In genomic region chr6:132161283-132161682, GRCh38 we compare ENCODE assay signal across 10 cellular contexts.
A peak's percentile ranks its signal among the peaks of the same experiment; 100 is the strongest.
DNase-seq lines count a peak whose midpoint lies in the region; ATAC-seq, FAIRE-seq and TF ChIP-seq lines count a peak whose summit lies in the region.
"Had no signal": no experiment of that assay in that cellular context is flagged by ENCODE, and none has a peak within 500 bp of the region (broad histone marks: within the 10 kb centered on the region; RNA-seq: fewer than 3 reads in every experiment).

No MANE protein-coding gene starts in this region.

- H3K27ac ChIP-seq in HepG2 (ENCODE audit: extremely low read length, insufficient read depth, low read length), result no peak overlapping the region
- no peak overlapping the region for H3K27ac ChIP-seq in CD8-positive, alpha-beta T cell (ENCODE audit: low read depth, low read length)
- H3K27ac ChIP-seq: neutrophil had no signal

- no peaks in the 10 kb centered on the region for H3K4me1 Mint-ChIP-seq in MCF 10A (ENCODE audit: insufficient read depth, unreplicated experiment)
- no peaks in the 10 kb centered on the region for H3K4me1 Mint-ChIP-seq in CD8-positive, alpha-beta T cell (ENCODE audit: low read depth)
- H3K4me1 Mint-ChIP-seq: activated CD4-positive, alpha-beta T cell treated with anti-CD3 and anti-CD28 coated beads, Interleukin-2, amount 10 ng/mL, durations not matched to agents 7 days and 5 days had no signal

- peak; percentile 79 for FAIRE-seq in HepG2 (lab: Jason Lieb, UNC)

- TF ChIP-seq RAD21 in HepG2 (CRISPR knock-in tag; IDR thresholded peaks at IDR 0.05), result peak; percentile 84

- peak; percentile 86 for ATAC-seq in HepG2
- no peak for ATAC-seq in CD8-positive, alpha-beta T cell

- no peak overlapping the region for H2AFZ ChIP-seq in HepG2 (ENCODE audit: low read length)

- no peaks in the 10 kb centered on the region for H3K36me3 ChIP-seq in HepG2 (replicated peaks in 1 of 2; ENCODE audit: control insufficient read depth in 1 of 2, insufficient read depth in 2 of 2, low read length in 2 of 2)
- no peaks in the 10 kb centered on the region for H3K36me3 ChIP-seq in CD8-positive, alpha-beta T cell (ENCODE audit: insufficient read depth, low read length)
- H3K36me3 ChIP-seq: neutrophil had no signal

- no peaks in the 10 kb centered on the region for H3K36me3 Mint-ChIP-seq in MCF 10A (ENCODE audit: insufficient read depth, unreplicated experiment)
- H3K36me3 Mint-ChIP-seq in CD8-positive, alpha-beta T cell, result no peaks in the 10 kb centered on the region

- no peak overlapping the region for H3K27ac Mint-ChIP-seq in MCF 10A (ENCODE audit: low read depth, unreplicated experiment)
- H3K27ac Mint-ChIP-seq in CD8-positive, alpha-beta T cell, result no peak overlapping the region
- H3K27ac Mint-ChIP-seq: activated CD4-positive, alpha-beta T cell treated with anti-CD3 and anti-CD28 coated beads, Interleukin-2, amount 10 ng/mL, durations not matched to agents 7 days and 5 days had no signal

- TF ChIP-seq CTCF in MCF 10A (IDR thresholded peaks at IDR 0.05; ENCODE audit: unreplicated experiment) (peak; percentile 57), HepG2 (CRISPR knock-in tag; IDR thresholded peaks at IDR 0.05) (peak; percentile 90)
- TF ChIP-seq CTCF in CD8-positive, alpha-beta T cell (IDR thresholded peaks at IDR 0.05), result no peak

- H3K27me3 Mint-ChIP-seq in MCF 10A (ENCODE audit: insufficient read depth, unreplicated experiment), result no peaks in the 10 kb centered on the region
- no peaks in the 10 kb centered on the region for H3K27me3 Mint-ChIP-seq in CD8-positive, alpha-beta T cell (ENCODE audit: low read depth)

- no peak overlapping the region for H3K4me3 ChIP-seq in HepG2 (replicated peaks in 1 of 3; ENCODE audit: insufficient read depth in 1 of 3, low read depth in 2 of 3, low read length in 3 of 3)
- no peak overlapping the region for H3K4me3 ChIP-seq in CD8-positive, alpha-beta T cell (ENCODE audit: low read depth, low read length)

- DNase-seq in ACHN (peak; percentile 42), HPDE6-E6E7 (ENCODE audit: extremely low spot score) (peak; percentile 14), MCF 10A (ENCODE audit: unreplicated experiment) (peak; percentile 51), HepG2 (ENCODE audit: low spot score) (peak; percentile 45), UCSD-AML1 (lab: John Stamatoyannopoulos, UW; ENCODE audit: unreplicated experiment) (no peak), NCI-H2196 (lab: John Stamatoyannopoulos, UW; ENCODE audit: unreplicated experiment) (no peak), NCI-H2227 treated with DMSO at 0.1 percent for 48 hours (lab: John Stamatoyannopoulos, UW) (no peak)
- DNase-seq in CD8-positive, alpha-beta T cell, result no peak
- DNase-seq: activated CD4-positive, alpha-beta T cell treated with anti-CD3 and anti-CD28 coated beads, Interleukin-2, amount 10 ng/mL, durations not matched to agents 7 days and 5 days had no signal

- H3K79me2 ChIP-seq in HepG2 (ENCODE audit: insufficient read depth, low read length), result no peaks in the 10 kb centered on the region

- TF ChIP-seq EP300 in HepG2 (IDR thresholded peaks at IDR 0.05; ENCODE audit: low read depth in 2 of 2, low read length in 2 of 2) (no peak), HepG2 (CRISPR knock-in tag; IDR thresholded peaks at IDR 0.05; ENCODE audit: borderline replicate concordance) (no peak)

- WGBS in HepG2 (ENCODE audit: low lambda C conversion rate), result 5% methylated on average over 3 of the region's 3 CpGs

- no peaks in the 10 kb centered on the region for H3K27me3 ChIP-seq in HepG2 (ENCODE audit: control insufficient read depth in 1 of 2, insufficient read depth in 2 of 2, low read length in 2 of 2)
- H3K27me3 ChIP-seq in CD8-positive, alpha-beta T cell (ENCODE audit: insufficient read depth, low read length), result no peaks in the 10 kb centered on the region
- H3K27me3 ChIP-seq: neutrophil had no signal

- CTCF ChIA-PET in MCF 10A (lab: Yijun Ruan, JAX), result interaction anchor here (0.6 to 3.9 kb wide), 13 partner anchors 10 to 244 kb away, joined by 3 to 42 read pairs (median 4); no protein-coding TSS in a partner anchor
- CTCF ChIA-PET in HepG2 (lab: Yijun Ruan, JAX; ENCODE audit: low intra/inter-chr PET ratio, low total read pairs), result interaction anchor here (0.7 to 5.0 kb wide), 5 partner anchors 57 to 246 kb away, joined by 3 to 85 read pairs (median 5); partner anchors contain the start of gene CCN2
- CTCF ChIA-PET in CD8-positive, alpha-beta T cell (lab: Charles Lee), result no interaction called here

- no peak for TF ChIP-seq POLR2A in HepG2 (IDR thresholded peaks at IDR 0.05; ENCODE audit: insufficient read depth in 1 of 2, low read depth in 2 of 2, low read length in 2 of 2)

- intact Hi-C loops in MCF 10A (cut with micrococcal nuclease), result loop anchor here (1.0 to 2.0 kb wide), 4 partner anchors 58 to 236 kb away; no protein-coding TSS in a partner anchor
- intact Hi-C loops in HepG2 (cut with micrococcal nuclease; ENCODE audit: unreplicated experiment), result loop anchor here (1.0 to 5.0 kb wide), 6 partner anchors 56 to 236 kb away; no protein-coding TSS in a partner anchor
- intact Hi-C loops in CD8-positive, alpha-beta T cell (cut with DNase I, micrococcal nuclease), result no loop called here

- H3K4me1 ChIP-seq in HepG2 (ENCODE audit: insufficient read depth, low read length), result peaks cover 7% of the 10 kb centered on the region; the same call in 1 of the 2 replicates
- no peaks in the 10 kb centered on the region for H3K4me1 ChIP-seq in CD8-positive, alpha-beta T cell (ENCODE audit: insufficient read depth, low read length)

- in situ Hi-C loops in ACHN (cut with HindIII; ENCODE audit: low pct_ligation_motif_present, low pct_unique_long_range_greater_than_20kb, low sequenced_read_pairs), result no loop called here
- in situ Hi-C loops in HepG2 (cut with HindIII; ENCODE audit: extremely low pct_ligation_motif_present, low pct_unique_long_range_greater_than_20kb), result loop anchor here (5.0 to 10.0 kb wide), 2 partner anchors 206 to 234 kb away; partner anchors contain the start of gene CCN2

- no TSS peak for BruUV-seq in MCF 10A (replicated peaks; lab: Mats Ljungman, UMichigan)
- no TSS peak for BruUV-seq in HepG2 (replicated peaks; lab: Mats Ljungman, UMichigan)

- no peaks in the 10 kb centered on the region for H3K9me3 Mint-ChIP-seq in MCF 10A (ENCODE audit: unreplicated experiment)
- no peaks in the 10 kb centered on the region for H3K9me3 Mint-ChIP-seq in CD8-positive, alpha-beta T cell
- H3K9me3 Mint-ChIP-seq: activated CD4-positive, alpha-beta T cell treated with anti-CD3 and anti-CD28 coated beads, Interleukin-2, amount 10 ng/mL, durations not matched to agents 7 days and 5 days had no signal

- H3K9me3 ChIP-seq in HepG2 (ENCODE audit: low read length), result 0 out of 2 replicates have a peak, but pooled peaks cover 3% of the 10 kb centered on the region
- H3K9me3 ChIP-seq in CD8-positive, alpha-beta T cell (ENCODE audit: low read length), result no peaks in the 10 kb centered on the region
- H3K9me3 ChIP-seq: neutrophil had no signal

- no peak overlapping the region for H3K9ac ChIP-seq in HepG2 (ENCODE audit: insufficient read depth, low read depth, low read length)

- no peaks in the 10 kb centered on the region for H4K20me1 ChIP-seq in HepG2 (ENCODE audit: insufficient read depth, low read length)

- POLR2A ChIA-PET in MCF 10A (lab: Yijun Ruan, JAX), result interaction anchor here (0.6 kb wide), 2 partner anchors 175 to 207 kb away, joined by 3 read pairs; no protein-coding TSS in a partner anchor
- POLR2A ChIA-PET in HepG2 (lab: Yijun Ruan, JAX), result no interaction called here
- POLR2A ChIA-PET in CD8-positive, alpha-beta T cell (lab: Charles Lee), result no interaction called here

- H3K4me3 Mint-ChIP-seq in MCF 10A (ENCODE audit: unreplicated experiment), result no peak overlapping the region
- no peak overlapping the region for H3K4me3 Mint-ChIP-seq in CD8-positive, alpha-beta T cell
- H3K4me3 Mint-ChIP-seq: activated CD4-positive, alpha-beta T cell treated with anti-CD3 and anti-CD28 coated beads, Interleukin-2, amount 10 ng/mL, durations not matched to agents 7 days and 5 days had no signal

- H3K4me2 ChIP-seq in HepG2 (ENCODE audit: low read depth, low read length), result no peak overlapping the region

TF ChIP-seq in HepG2, 621 proteins besides CTCF, POLR2A, EP300 and RAD21 (continues in another document):
- TF ChIP-seq THAP11 (CRISPR knock-in tag; IDR thresholded peaks at IDR 0.05) (0 out of 2 replicates have a peak, but pooled peaks have one; percentile 34), ZNF24 (IDR thresholded peaks at IDR 0.05) (no peak), ZNF354B (CRISPR knock-in tag; IDR thresholded peaks at IDR 0.05) (peak; percentile 81; the same call in 1 of the 2 replicates), RBM22 (optimal IDR thresholded peaks at IDR 0.05; ENCODE audit: low read length) (no peak), TEAD3 (CRISPR knock-in tag; optimal IDR thresholded peaks at IDR 0.05; ENCODE audit: borderline replicate concordance) (peak; percentile 56), MED1 (CRISPR knock-in tag; IDR thresholded peaks at IDR 0.05) (no peak; the same call in 1 of the 2 replicates), CBFB (CRISPR knock-in tag; IDR thresholded peaks at IDR 0.05) (no peak), ZNF639 (CRISPR knock-in tag; conservative IDR thresholded peaks at IDR 0.05) (no peak), E2F5 (CRISPR knock-in tag; conservative IDR thresholded peaks at IDR 0.05) (no peak), ZNF562 (CRISPR knock-in tag; IDR thresholded peaks at IDR 0.05; ENCODE audit: borderline replicate concordance) (no peak), ZNF777 (CRISPR knock-in tag; IDR thresholded peaks at IDR 0.05) (no peak)

Comparison
In these comparisons a context has a peak if more than half of its experiments do, and no peak if none do; other contexts are left out.
1. DNase-seq: peak in ACHN (single experiment), HPDE6-E6E7 (single experiment), MCF 10A (single experiment) and HepG2 (single experiment); none in UCSD-AML1 (single experiment), CD8-positive, alpha-beta T cell (0 of 7), NCI-H2196 (single experiment) and NCI-H2227 treated with DMSO at 0.1 percent for 48 hours (single experiment).
2. intact Hi-C loops: an anchor here in MCF 10A (1.0 to 2.0 kb wide) and HepG2 (1.0 to 5.0 kb wide); none called in CD8-positive, alpha-beta T cell.